Comparison of ENCODE assay signal across 8 cellular contexts in the genomic region with DNA sequence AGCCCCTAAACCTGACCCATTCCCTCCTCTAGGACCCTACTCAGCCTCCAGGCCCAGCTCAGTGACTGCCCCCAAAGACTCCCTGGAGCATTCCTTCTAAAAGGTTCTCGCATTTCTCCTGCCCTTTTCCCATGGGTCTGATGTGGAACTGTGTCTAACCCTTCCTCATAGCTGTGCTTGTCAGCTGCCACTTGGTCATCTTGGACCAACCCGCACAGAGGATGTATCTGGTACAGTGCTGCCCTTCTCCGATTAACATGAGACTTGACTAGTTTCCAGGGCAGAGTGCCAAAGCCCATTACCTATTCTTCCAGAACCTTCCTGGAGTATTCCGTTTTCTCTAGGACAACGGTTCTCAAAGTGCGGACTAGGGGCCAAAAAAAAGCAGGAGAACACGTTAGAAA. TPM values are rescaled to one million over a fixed set of nuclear protein-coding genes. Genes with fewer than 3 reads are reported as not detected.
DNase-seq lines count a peak whose midpoint lies in the region; ATAC-seq and TF ChIP-seq lines count a peak whose summit lies in the region.

No MANE protein-coding gene starts in this region.

- peak overlapping the region; percentile 92 for H3K4me3 ChIP-seq in CD4-positive, CD25-positive, alpha-beta regulatory T cell (ENCODE audit: low read depth, low read length)
- H3K4me3 ChIP-seq in ascending aorta, result peak overlapping the region; percentile 81 to 92

- H3K27ac ChIP-seq in CD4-positive, CD25-positive, alpha-beta regulatory T cell (ENCODE audit: insufficient read depth, low read length, poor library complexity, severe bottlenecking), result peak overlapping the region; percentile 91
- peak overlapping the region; percentile 94 to 95 for H3K27ac ChIP-seq in ascending aorta

- peaks cover 25% of the 10 kb centered on the region for H3K4me1 ChIP-seq in CD4-positive, CD25-positive, alpha-beta regulatory T cell (ENCODE audit: control insufficient read depth, insufficient read depth, low read length, poor library complexity, severe bottlenecking)
- peaks cover 5 to 14% of the 10 kb centered on the region in 2 donors for H3K4me1 ChIP-seq in ascending aorta

- H3K27ac Mint-ChIP-seq in CD4-positive, CD25-positive, alpha-beta regulatory T cell, result peak overlapping the region; percentile 97 to 100 (median 99)
- peak overlapping the region; percentile 97 to 98 for H3K27ac Mint-ChIP-seq in stimulated activated naive CD8-positive, alpha-beta T cell treated with anti-CD3 and anti-CD28 coated beads, Interleukin-15, amount 100 ng/mL, for 72 hours

- peaks cover 8% of the 10 kb centered on the region for H3K27me3 Mint-ChIP-seq in CD4-positive, CD25-positive, alpha-beta regulatory T cell
- no peaks in the 10 kb centered on the region for H3K27me3 Mint-ChIP-seq in stimulated activated naive CD8-positive, alpha-beta T cell treated with anti-CD3 and anti-CD28 coated beads, Interleukin-15, amount 100 ng/mL, for 72 hours

- no peaks in the 10 kb centered on the region for H3K27me3 ChIP-seq in CD4-positive, CD25-positive, alpha-beta regulatory T cell (ENCODE audit: control insufficient read depth, insufficient read depth, low read length)
- H3K27me3 ChIP-seq in ascending aorta, result no peaks in the 10 kb centered on the region

- peaks cover 3% of the 10 kb centered on the region for H3K36me3 Mint-ChIP-seq in CD4-positive, CD25-positive, alpha-beta regulatory T cell

- H3K4me1 Mint-ChIP-seq in CD4-positive, CD25-positive, alpha-beta regulatory T cell, result peaks cover 11 to 53% (median 36%) of the 10 kb centered on the region in 4 donors
- H3K4me1 Mint-ChIP-seq in stimulated activated naive CD8-positive, alpha-beta T cell treated with anti-CD3 and anti-CD28 coated beads, Interleukin-15, amount 100 ng/mL, for 72 hours, result peaks cover 38% of the 10 kb centered on the region

- ATAC-seq in CD4-positive, CD25-positive, alpha-beta regulatory T cell (ENCODE audit: low read depth in 2 of 2), result no peak
- no peak for ATAC-seq in stimulated activated naive CD8-positive, alpha-beta T cell treated with anti-CD3 and anti-CD28 coated beads, Interleukin-15, amount 100 ng/mL, for 72 hours
- ATAC-seq in GM21381 (IDR thresholded peaks at IDR 0.05; ENCODE audit: unreplicated experiment), result no peak

- intact Hi-C loops in ascending aorta (cut with DNase I), result loop anchor here (1.0 to 10.0 kb wide), 4 partner anchors 50 to 605 kb away; partner anchors contain the start of genes GFPT1 and GMCL1

- H3K9me3 ChIP-seq in CD4-positive, CD25-positive, alpha-beta regulatory T cell (ENCODE audit: control insufficient read depth in 2 of 2, low read length in 2 of 2), result no peaks in the 10 kb centered on the region
- H3K9me3 ChIP-seq in ascending aorta, result no peaks in the 10 kb centered on the region

- no peaks in the 10 kb centered on the region for H3K36me3 ChIP-seq in CD4-positive, CD25-positive, alpha-beta regulatory T cell (ENCODE audit: control insufficient read depth, insufficient read depth, low read length)
- no peaks in the 10 kb centered on the region for H3K36me3 ChIP-seq in ascending aorta

- peak overlapping the region; percentile 93 to 99 (median 98) for H3K4me3 Mint-ChIP-seq in CD4-positive, CD25-positive, alpha-beta regulatory T cell
- H3K4me3 Mint-ChIP-seq in stimulated activated naive CD8-positive, alpha-beta T cell treated with anti-CD3 and anti-CD28 coated beads, Interleukin-15, amount 100 ng/mL, for 72 hours, result peak overlapping the region; percentile 80 to 96

- TF ChIP-seq CTCF in ascending aorta (IDR thresholded peaks at IDR 0.05), result no peak

- peaks cover 0 to 3% (median 0%) of the 10 kb centered on the region in 7 donors for H3K9me3 Mint-ChIP-seq in CD4-positive, CD25-positive, alpha-beta regulatory T cell
- H3K9me3 Mint-ChIP-seq in stimulated activated naive CD8-positive, alpha-beta T cell treated with anti-CD3 and anti-CD28 coated beads, Interleukin-15, amount 100 ng/mL, for 72 hours, result peaks cover 12 to 15% of the 10 kb centered on the region in 2 donors

- DNase-seq in CD4-positive, CD25-positive, alpha-beta regulatory T cell, result no peak
- peak; percentile 19 for DNase-seq in HPDE6-E6E7 (ENCODE audit: extremely low spot score)
- DNase-seq in ascending aorta (ENCODE audit: low spot score in 2 of 2), result peak in 1 of 2 donors; percentile 83
- DNase-seq in iris pigment epithelial cell (ENCODE audit: low read depth), result peak; percentile 46
- no peak for DNase-seq in stimulated activated naive CD8-positive, alpha-beta T cell treated with anti-CD3 and anti-CD28 coated beads, Interleukin-15, amount 100 ng/mL, for 72 hours
- DNase-seq in NCI-H1436 (lab: John Stamatoyannopoulos, UW), result no peak
- no peak for DNase-seq in SIG-M5 treated with dmso at 0.1 percent for 504 hours (lab: John Stamatoyannopoulos, UW; ENCODE audit: unreplicated experiment)

RNA-seq across cellular contexts. Expression of gene NFU1, which starts 0.5 kb away (rescaled TPM):
- total RNA-seq in CD4-positive, CD25-positive, alpha-beta regulatory T cell, result 21.3 TPM
- polyA plus RNA-seq in CD4-positive, CD25-positive, alpha-beta regulatory T cell, result 10 to 100 TPM; 71.7 to 99.3 (median 79.1) TPM
- total RNA-seq in ascending aorta, result 49.4 TPM

RNA-seq across cellular contexts. Expression of gene GFPT1, which starts 50.7 kb away (rescaled TPM):
- 20.7 TPM for total RNA-seq in CD4-positive, CD25-positive, alpha-beta regulatory T cell
- polyA plus RNA-seq in CD4-positive, CD25-positive, alpha-beta regulatory T cell, result 10 to 100 TPM in 3 of 4 donors, 1 to 10 TPM in 1; 8.0 to 13.6 (median 11.4) TPM
- 25.7 TPM for total RNA-seq in ascending aorta

Comparison
In these comparisons a context has a peak if more than half of its experiments do, and no peak if none do; other contexts are left out.
1. DNase-seq: peak in HPDE6-E6E7 (single experiment) and iris pigment epithelial cell (single experiment); none in CD4-positive, CD25-positive, alpha-beta regulatory T cell (0 of 3), stimulated activated naive CD8-positive, alpha-beta T cell treated with anti-CD3 and anti-CD28 coated beads, Interleukin-15, amount 100 ng/mL, for 72 hours (0 of 2), NCI-H1436 (single experiment) and SIG-M5 treated with dmso at 0.1 percent for 504 hours (single experiment).